ENCODE assay signal across 2 cellular contexts in the genomic region with DNA sequence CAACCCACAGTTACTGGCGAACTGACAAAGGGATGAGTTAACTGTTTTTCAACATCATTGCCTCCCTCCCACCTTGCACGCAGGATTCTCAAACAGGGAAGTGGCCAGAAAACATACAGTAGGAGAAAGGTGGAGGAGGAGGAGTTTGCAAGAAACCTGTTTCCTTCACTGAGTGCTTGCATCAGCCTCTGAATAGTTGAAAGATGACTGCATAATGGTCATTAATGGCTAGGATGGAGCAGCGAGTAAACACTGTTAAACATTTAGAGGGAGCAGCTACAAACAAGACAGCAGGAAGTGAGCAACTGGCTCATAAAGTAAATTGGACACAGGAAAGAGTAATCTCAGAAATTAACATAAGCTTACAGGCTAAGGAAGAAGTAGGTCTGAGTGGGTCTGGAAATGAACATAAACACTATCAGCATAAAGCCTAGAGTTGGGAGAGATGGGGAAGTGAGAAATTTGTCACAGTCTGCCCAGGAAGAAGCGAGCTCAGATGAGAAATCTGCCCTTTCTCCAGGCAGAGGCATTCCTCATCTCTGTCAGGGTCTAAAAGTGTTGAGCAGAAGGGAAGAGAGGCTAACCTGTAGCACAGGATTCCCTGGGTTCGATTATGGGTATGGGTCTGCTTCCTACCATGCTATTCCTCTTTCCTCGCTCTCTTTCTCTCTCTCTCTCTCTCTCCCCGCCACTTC.
TF ChIP-seq lines count a peak whose summit lies in the region.

No MANE protein-coding gene starts in this region.

TF ChIP-seq in GM12878, 131 proteins besides CTCF, POLR2A, EP300 and RAD21:
- TF ChIP-seq SPI1 (IDR thresholded peaks at IDR 0.05; ENCODE audit: borderline replicate concordance, insufficient read depth, low read depth, low read length) (0 out of 2 replicates have a peak, but pooled peaks have one; percentile 4), KLF5 (IDR thresholded peaks at IDR 0.05; ENCODE audit: partially characterized antibody) (no peak)
- TF ChIP-seq, protein P1, sequence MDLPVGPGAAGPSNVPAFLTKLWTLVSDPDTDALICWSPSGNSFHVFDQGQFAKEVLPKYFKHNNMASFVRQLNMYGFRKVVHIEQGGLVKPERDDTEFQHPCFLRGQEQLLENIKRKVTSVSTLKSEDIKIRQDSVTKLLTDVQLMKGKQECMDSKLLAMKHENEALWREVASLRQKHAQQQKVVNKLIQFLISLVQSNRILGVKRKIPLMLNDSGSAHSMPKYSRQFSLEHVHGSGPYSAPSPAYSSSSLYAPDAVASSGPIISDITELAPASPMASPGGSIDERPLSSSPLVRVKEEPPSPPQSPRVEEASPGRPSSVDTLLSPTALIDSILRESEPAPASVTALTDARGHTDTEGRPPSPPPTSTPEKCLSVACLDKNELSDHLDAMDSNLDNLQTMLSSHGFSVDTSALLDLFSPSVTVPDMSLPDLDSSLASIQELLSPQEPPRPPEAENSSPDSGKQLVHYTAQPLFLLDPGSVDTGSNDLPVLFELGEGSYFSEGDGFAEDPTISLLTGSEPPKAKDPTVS (IDR thresholded peaks at IDR 0.05; ENCODE audit: low read depth, low read length): no peak

TF ChIP-seq in HepG2, 621 proteins besides CTCF, POLR2A, EP300 and RAD21:
- TF ChIP-seq ATF4 (CRISPR knock-in tag; IDR thresholded peaks at IDR 0.05): 0 out of 4 replicates have a peak, but pooled peaks of 1 of the 2 experiments have one; percentile 52
- no peak for TF ChIP-seq ZNF234 (CRISPR knock-in tag; conservative IDR thresholded peaks at IDR 0.05)
TF ChIP-seq in HepG2: peak in this region for 1.
